ENCODE assay signal across 9 cellular contexts in the genomic region with DNA sequence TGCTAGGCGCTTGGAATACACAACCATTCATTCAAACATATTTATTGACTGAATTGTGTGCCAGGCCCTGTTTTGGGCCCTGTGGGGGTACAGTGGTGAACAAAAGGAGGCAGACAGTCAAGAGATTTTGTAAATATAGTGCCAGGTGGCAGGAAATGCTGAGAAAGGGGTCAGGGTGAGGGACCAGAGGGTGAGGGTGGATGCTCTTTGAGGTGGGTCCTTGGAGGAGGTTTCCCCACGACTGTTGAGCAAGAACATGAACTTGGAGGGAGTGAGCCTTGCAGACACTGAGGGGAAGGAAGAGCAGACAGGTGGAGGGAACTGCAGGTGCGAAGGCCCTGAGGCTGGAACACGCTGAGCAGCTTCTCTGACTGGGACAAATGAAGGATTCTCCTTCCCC. TPM values are rescaled to one million over a fixed set of nuclear protein-coding genes. Genes with fewer than 3 reads are reported as not detected.
DNase-seq lines count a peak whose midpoint lies in the region; ATAC-seq and TF ChIP-seq lines count a peak whose summit lies in the region.
"Had no signal": no experiment of that assay in that cellular context is flagged by ENCODE, and none has a peak within 500 bp of the region (broad histone marks: within the 10 kb centered on the region; RNA-seq: fewer than 3 reads in every experiment).

No MANE protein-coding gene starts in this region.

- ATAC-seq in activated T-cell treated with anti-CD3 and anti-CD28 coated beads, Interleukin-2, amount 50 U/mL, for 4 hours: no peak
- ATAC-seq in T-cell (replicated peaks in 1 of 4) (no peak), GM21390 (IDR thresholded peaks at IDR 0.05; ENCODE audit: unreplicated experiment) (no peak)

- no peak overlapping the region for H3K4me3 ChIP-seq in hepatocyte
- no peak overlapping the region for H3K4me3 ChIP-seq in thymus (ENCODE audit: low read length)
- H3K4me3 ChIP-seq in tibial artery: no peak overlapping the region

- H3K27ac Mint-ChIP-seq in T-cell: peak overlapping the region; percentile 90 to 93

- peaks cover 12% of the 10 kb centered on the region for H3K36me3 Mint-ChIP-seq in activated T-cell treated with anti-CD3 and anti-CD28 coated beads, Interleukin-2, amount 50 U/mL, for 4 hours (ENCODE audit: insufficient read depth)
- H3K36me3 Mint-ChIP-seq in T-cell: peaks cover 11% of the 10 kb centered on the region

- H3K9me3 Mint-ChIP-seq in activated T-cell treated with anti-CD3 and anti-CD28 coated beads, Interleukin-2, amount 50 U/mL, for 4 hours: no peaks in the 10 kb centered on the region
- H3K9me3 Mint-ChIP-seq in T-cell: no peaks in the 10 kb centered on the region

- H3K27me3 ChIP-seq in hepatocyte (no peaks in the 10 kb centered on the region), thymus (ENCODE audit: control insufficient read depth, insufficient read depth) (no peaks in the 10 kb centered on the region), tibial artery (no peaks in the 10 kb centered on the region)

- CTCF ChIA-PET in T-cell (lab: Charles Lee): interaction anchor here (0.6 to 3.4 kb wide), 20 partner anchors 12 to 592 kb away, joined by 3 to 65 read pairs (median 6); a partner anchor contains a TSS

- H3K4me3 Mint-ChIP-seq in activated T-cell treated with anti-CD3 and anti-CD28 coated beads, Interleukin-2, amount 50 U/mL, for 4 hours: peak overlapping the region; percentile 80
- H3K4me3 Mint-ChIP-seq in T-cell: peak overlapping the region; percentile 55 to 68 (median 65)

- intact Hi-C loops in tibial artery (cut with DNase I; ENCODE audit: low total_unique reads): loop anchor here (5.0 kb wide), 2 partner anchors 120 to 285 kb away; a partner anchor contains a TSS

- no peaks in the 10 kb centered on the region for H4K20me1 ChIP-seq in hepatocyte (ENCODE audit: insufficient read depth, poor library complexity, severe bottlenecking)

- no peaks in the 10 kb centered on the region for H3K9me3 ChIP-seq in hepatocyte (ENCODE audit: low read depth)
- no peaks in the 10 kb centered on the region for H3K9me3 ChIP-seq in thymus (ENCODE audit: control insufficient read depth)
- no peaks in the 10 kb centered on the region for H3K9me3 ChIP-seq in tibial artery

- no peaks in the 10 kb centered on the region for H3K27me3 Mint-ChIP-seq in activated T-cell treated with anti-CD3 and anti-CD28 coated beads, Interleukin-2, amount 50 U/mL, for 4 hours (ENCODE audit: low read depth)
- no peaks in the 10 kb centered on the region for H3K27me3 Mint-ChIP-seq in T-cell

- no peak for TF ChIP-seq CTCF in hepatocyte (IDR thresholded peaks at IDR 0.05; ENCODE audit: poor library complexity)
- no peak for TF ChIP-seq CTCF in tibial artery (IDR thresholded peaks at IDR 0.05)

- H3K27ac ChIP-seq in hepatocyte (peak overlapping the region; percentile 75), thymus (ENCODE audit: low read depth) (peak overlapping the region; percentile 77), tibial artery (peak overlapping the region in 1 of 2 donors; percentile 3)

- no peaks in the 10 kb centered on the region for H3K79me2 ChIP-seq in hepatocyte

- POLR2A ChIA-PET in T-cell (lab: Charles Lee): interaction anchor here in 1 of 2 donors (1.0 kb wide), 1 partner anchor 293 kb away, joined by 3 read pairs; no protein-coding TSS in a partner anchor

- peaks cover 49% of the 10 kb centered on the region for H3K4me1 Mint-ChIP-seq in activated T-cell treated with anti-CD3 and anti-CD28 coated beads, Interleukin-2, amount 50 U/mL, for 4 hours (ENCODE audit: low read depth)
- H3K4me1 Mint-ChIP-seq in T-cell: peaks cover 43 to 55% (median 50%) of the 10 kb centered on the region in 3 donors

- H3K4me2 ChIP-seq in hepatocyte: no peak overlapping the region

- DNase-seq in activated T-cell treated with anti-CD3 and anti-CD28 coated beads, Interleukin-2, amount 50 U/mL, for 4 hours: no peak
- DNase-seq in activated T-cell treated with anti-CD3 and anti-CD28 coated beads for 4 hours (no peak), T-cell (no peak), hepatocyte (ENCODE audit: low spot score) (no peak), HuH-7 (ENCODE audit: low spot score) (no peak), tibial artery (no peak)
- DNase-seq: NCI-H1048 had no signal

- no peak overlapping the region for H2AFZ ChIP-seq in hepatocyte

- WGBS in hepatocyte (ENCODE audit: low lambda C conversion rate, missing lambda C conversion rate): 89% methylated on average over 4 of the region's 4 CpGs
- WGBS in thymus: 46% methylated on average over 4 of the region's 4 CpGs

- no peaks in the 10 kb centered on the region for H3K36me3 ChIP-seq in hepatocyte (replicated peaks; ENCODE audit: insufficient read depth, low read depth)
- H3K36me3 ChIP-seq in thymus (ENCODE audit: control insufficient read depth, insufficient read depth): no peaks in the 10 kb centered on the region
- H3K36me3 ChIP-seq in tibial artery: no peaks in the 10 kb centered on the region

- H3K4me1 ChIP-seq in hepatocyte (ENCODE audit: insufficient read depth) (peaks cover 13% of the 10 kb centered on the region), thymus (ENCODE audit: control insufficient read depth, insufficient read depth, low read length) (peaks cover 53% of the 10 kb centered on the region), tibial artery (peaks cover 12 to 58% (median 51%) of the 10 kb centered on the region in 4 donors)

- H3K9me2 ChIP-seq in hepatocyte (replicated peaks; ENCODE audit: insufficient read depth): no peaks in the 10 kb centered on the region

RNA-seq across cellular contexts. Expression of a gene that starts 40.7 kb away (rescaled TPM):
- 100 to 1,000 TPM; 581 to 619 (median 602) TPM for total RNA-seq in activated T-cell treated with anti-CD3 and anti-CD28 coated beads, Interleukin-2, amount 50 U/mL, for 4 hours
- total RNA-seq in T-cell (100 to 1,000 TPM in 1 of 5 donors, 10 to 100 TPM in 4; 40.6 to 102 (median 53.3) TPM), hepatocyte (140 and 165 TPM in 2 replicates)
- polyA plus RNA-seq in hepatocyte (92.0 and 92.8 TPM in 2 replicates), thymus (49.6 TPM)
